Comparison of ENCODE assay signal across 8 cellular contexts in genomic region chr16:89657442-89658220, GRCh38. TPM values are rescaled to one million over a fixed set of nuclear protein-coding genes. Genes with fewer than 3 reads are reported as not detected.
DNase-seq lines count a peak whose midpoint lies in the region; ATAC-seq, FAIRE-seq and TF ChIP-seq lines count a peak whose summit lies in the region.

Gene CHMP1A, minus strand, starts transcription at chr16:89657708. Its CDS starts 120 bp downstream, at chr16:89657588.
Gene SPATA33, plus strand, starts transcription at chr16:89657836. Its CDS starts 76 bp downstream, at chr16:89657912.

- FAIRE-seq in GM19239 (lab: Jason Lieb, UNC) = peak; percentile 74

- TF ChIP-seq POLR2A in right lobe of liver (IDR thresholded peaks at IDR 0.05) = peak; percentile 46

- peak within 1 kb of the TSS; percentile 90 to 99 (median 95) for H3K9ac ChIP-seq in BLaER1 treated with 17β-estradiol and CSF1 and Interleukin-3, amounts not matched to agents 10 nM and 100 nM

- H3K27me3 ChIP-seq in BLaER1 treated with 17β-estradiol and CSF1 and Interleukin-3, amounts not matched to agents 10 nM and 100 nM = no peaks in the 10 kb centered on the region
- H3K27me3 ChIP-seq in right lobe of liver = no peaks in the 10 kb centered on the region

- no peaks in the 10 kb centered on the region for H3K9me3 ChIP-seq in BLaER1 treated with 17β-estradiol and CSF1 and Interleukin-3, amounts not matched to agents 10 nM and 100 nM (replicated peaks in 1 of 11)
- H3K9me3 ChIP-seq in right lobe of liver = no peaks in the 10 kb centered on the region

- peak within 1 kb of the TSS; percentile 77 to 99 (median 93) for H3K4me3 ChIP-seq in BLaER1 treated with 17β-estradiol and CSF1 and Interleukin-3, amounts not matched to agents 10 nM and 100 nM
- peak within 1 kb of the TSS; percentile 83 to 100 (median 98) for H3K4me3 ChIP-seq in right lobe of liver

- peaks cover 25 to 66% (median 37%) of the 10 kb centered on the region in 11 experiments; a peak in 21 of 22 replicates for H4K20me1 ChIP-seq in BLaER1 treated with 17β-estradiol and CSF1 and Interleukin-3, amounts not matched to agents 10 nM and 100 nM

- H3K4me1 ChIP-seq in BLaER1 treated with 17β-estradiol and CSF1 and Interleukin-3, amounts not matched to agents 10 nM and 100 nM = peaks cover 29 to 48% (median 37%) of the 10 kb centered on the region in 10 experiments
- H3K4me1 ChIP-seq in right lobe of liver = peaks cover 0 to 13% (median 0%) of the 10 kb centered on the region in 4 donors

- DNase-seq in GM19239 (ENCODE audit: insufficient read length, low spot score) = peak; percentile 99
- DNase-seq in NCI-H69 (lab: John Stamatoyannopoulos, UW) = peak; percentile 91
- peak; percentile 88 to 91 for DNase-seq in activated CD4-positive, alpha-beta T cell treated with anti-CD3 and anti-CD28 coated beads, Interleukin-2, amount 50 U/mL, for 24 hours (ENCODE audit: low read depth in 1 of 2, low spot score in 1 of 2)
- peak; percentile 90 for DNase-seq in dermis blood vessel endothelial cell
- DNase-seq in right lobe of liver = peak; percentile 90 to 92 (median 91)
- peak; percentile 93 for DNase-seq in stimulated activated CD4-positive, alpha-beta T cell treated with anti-CD3 and anti-CD28 coated beads, Interleukin-4, amount 100 ng/mL, for 24 hours

- intact Hi-C loops in right lobe of liver (cut with DNase I) = no loop called here

- H3K4me2 ChIP-seq in BLaER1 treated with 17β-estradiol and CSF1 and Interleukin-3, amounts not matched to agents 10 nM and 100 nM = peak within 1 kb of the TSS; percentile 87 to 99 (median 96)

- 0% methylated on average over 10 of the region's 99 CpGs for WGBS in right lobe of liver (ENCODE audit: insufficient coverage, low coverage, low lambda C conversion rate, missing lambda C conversion rate)

- no peak for TF ChIP-seq CTCF in right lobe of liver (IDR thresholded peaks at IDR 0.05)

- ATAC-seq in HG03439 (IDR thresholded peaks at IDR 0.05; ENCODE audit: unreplicated experiment) (peak; percentile 88), right lobe of liver (peak; percentile 94 to 97 (median 96))

- peak within 1 kb of the TSS; percentile 85 to 94 (median 89) for H3K27ac ChIP-seq in BLaER1 treated with 17β-estradiol and CSF1 and Interleukin-3, amounts not matched to agents 10 nM and 100 nM
- H3K27ac ChIP-seq in right lobe of liver = peak within 1 kb of the TSS; percentile 40 to 76 (median 63)

- H3K36me3 ChIP-seq in BLaER1 treated with 17β-estradiol and CSF1 and Interleukin-3, amounts not matched to agents 10 nM and 100 nM = peaks cover 22 to 54% (median 46%) of the 10 kb centered on the region in 11 experiments
- no peaks in the 10 kb centered on the region for H3K36me3 ChIP-seq in right lobe of liver

RNA-seq across cellular contexts. Expression of gene CHMP1A, which starts in this region (rescaled TPM):
- total RNA-seq in dermis blood vessel endothelial cell (117 and 139 TPM in 2 replicates), right lobe of liver (10 to 100 TPM; 27.2 to 42.3 (median 33.1) TPM)

RNA-seq across cellular contexts. Expression of gene SPATA33, which starts in this region (rescaled TPM):
- total RNA-seq in dermis blood vessel endothelial cell (2.0 and 4.1 TPM in 2 replicates), right lobe of liver (1 to 10 TPM; 1.8 to 5.0 (median 3.3) TPM)

Comparison
In these comparisons a context has a peak if more than half of its experiments do, and no peak if none do; other contexts are left out.
1. Peak in every context shown above with its lines: DNase-seq, ATAC-seq, H3K4me3 ChIP-seq and H3K27ac ChIP-seq.